ENCODE assay signal across 9 cellular contexts in genomic region chr20:31542201-31542842, GRCh38. TPM values are rescaled to one million over a fixed set of nuclear protein-coding genes. Genes with fewer than 3 reads are reported as not detected.
DNase-seq lines count a peak whose midpoint lies in the region; ATAC-seq and TF ChIP-seq lines count a peak whose summit lies in the region.
"Had no signal": no experiment of that assay in that cellular context is flagged by ENCODE, and none has a peak within 500 bp of the region (broad histone marks: within the 10 kb centered on the region; RNA-seq: fewer than 3 reads in every experiment).

No MANE protein-coding gene starts in this region.

- H4K5ac ChIP-seq in IMR-90 (ENCODE audit: low read depth, low read length), result peak overlapping the region; percentile 25; the same call in 1 of the 2 replicates

- H3K9me3 ChIP-seq in CD4-positive, CD25-positive, alpha-beta regulatory T cell (ENCODE audit: control insufficient read depth in 2 of 2, low read length in 2 of 2), result no peaks in the 10 kb centered on the region
- H3K9me3 ChIP-seq in IMR-90 (ENCODE audit: control insufficient read depth, insufficient read depth, low read length) (no peaks in the 10 kb centered on the region), osteoblast (ENCODE audit: low read depth, low read length) (no peaks in the 10 kb centered on the region)

- TF ChIP-seq CTCF in IMR-90 (conservative IDR thresholded peaks at IDR 0.05; ENCODE audit: low read depth, low read length) (no peak), osteoblast (IDR thresholded peaks at IDR 0.05; ENCODE audit: extremely low read depth, low read depth, low read length) (no peak)

- peak overlapping the region; percentile 20 to 27; a peak in 3 of 4 replicates for H4K8ac ChIP-seq in IMR-90 (ENCODE audit: low read depth in 2 of 2, low read length in 2 of 2)

- H3K9me1 ChIP-seq in IMR-90 (ENCODE audit: insufficient read depth, low read length), result peaks cover 23% of the 10 kb centered on the region

- H3K23ac ChIP-seq in IMR-90 (ENCODE audit: low read depth, low read length), result peak overlapping the region; percentile 35; the same call in 1 of the 2 replicates

- peak overlapping the region; percentile 28 for H2BK5ac ChIP-seq in IMR-90 (ENCODE audit: low read depth, low read length, poor library complexity, severe bottlenecking)

- intact Hi-C loops in IMR-90 (cut with micrococcal nuclease), result no loop called here

- CTCF ChIA-PET in IMR-90 (lab: Yijun Ruan, JAX), result no interaction called here

- no peak overlapping the region for H2AFZ ChIP-seq in IMR-90 (replicated peaks; ENCODE audit: low read length, poor library complexity)
- no peak overlapping the region for H2AFZ ChIP-seq in osteoblast (ENCODE audit: low read length)

- H3K9ac ChIP-seq in IMR-90 (ENCODE audit: low read depth, low read length), result no peak overlapping the region; the same call in 1 of the 2 replicates

- dilution Hi-C loops in IMR-90 (cut with HindIII; ENCODE audit: low sequenced_read_pairs, unreplicated experiment), result no loop called here

- peak overlapping the region; percentile 28; the same call in 1 of the 2 replicates for H3K56ac ChIP-seq in IMR-90 (ENCODE audit: extremely low read depth, insufficient read depth, low read length)

- H2BK15ac ChIP-seq in IMR-90 (ENCODE audit: low read depth, low read length), result peak overlapping the region; percentile 2; the same call in 1 of the 3 replicates

- peak overlapping the region; percentile 38 for H3K4ac ChIP-seq in IMR-90 (ENCODE audit: low read depth, low read length)

- peak in 1 of 2 donors; percentile 12 for ATAC-seq in CD4-positive, CD25-positive, alpha-beta regulatory T cell (ENCODE audit: low read depth in 2 of 2)
- ATAC-seq in IMR-90 (ENCODE audit: low read depth), result no peak

- in situ Hi-C loops in IMR-90 (cut with MboI; ENCODE audit: low sequenced_read_pairs), result no loop called here

- no peak for TF ChIP-seq RAD21 in IMR-90 (IDR thresholded peaks at IDR 0.05; ENCODE audit: low read length)

- POLR2A ChIA-PET in IMR-90 (lab: Charles Lee; ENCODE audit: unreplicated experiment), result no interaction called here

- peaks cover 17 to 46% (median 21%) of the 10 kb centered on the region in 4 donors for H3K4me1 Mint-ChIP-seq in CD4-positive, CD25-positive, alpha-beta regulatory T cell

- H3K79me1 ChIP-seq in IMR-90 (ENCODE audit: low read depth in 1 of 2, low read length in 2 of 2), result peaks cover 25 to 60% of the 10 kb centered on the region in 2 experiments

- H2BK20ac ChIP-seq in IMR-90 (ENCODE audit: low read depth, low read length), result 0 out of 2 replicates have a peak overlapping the region, but pooled peaks have one; percentile 13

- peaks cover 22% of the 10 kb centered on the region for H3K36me3 Mint-ChIP-seq in CD4-positive, CD25-positive, alpha-beta regulatory T cell

- no TSS peak for BruUV-seq in IMR-90 (replicated peaks; lab: Mats Ljungman, UMichigan)

- peak overlapping the region in 1 of 4 donors; percentile 29 for H3K4me3 Mint-ChIP-seq in CD4-positive, CD25-positive, alpha-beta regulatory T cell

- H3K27me3 Mint-ChIP-seq in CD4-positive, CD25-positive, alpha-beta regulatory T cell, result no peaks in the 10 kb centered on the region

- no peaks in the 10 kb centered on the region for H3K27me3 ChIP-seq in CD4-positive, CD25-positive, alpha-beta regulatory T cell (ENCODE audit: control insufficient read depth, insufficient read depth, low read length)
- H3K27me3 ChIP-seq in IMR-90 (ENCODE audit: control insufficient read depth, insufficient read depth, low read length), result no peaks in the 10 kb centered on the region
- H3K27me3 ChIP-seq in osteoblast (ENCODE audit: insufficient read depth, low read length), result no peaks in the 10 kb centered on the region

- H2AK9ac ChIP-seq in IMR-90 (replicated peaks; ENCODE audit: low read depth, low read length, poor library complexity), result no peak overlapping the region

- H4K20me1 ChIP-seq in IMR-90 (ENCODE audit: insufficient read depth, low read length) (0 out of 2 replicates have a peak, but pooled peaks cover 7% of the 10 kb centered on the region), osteoblast (ENCODE audit: insufficient read depth, low read length) (peaks cover 2% of the 10 kb centered on the region)

- H3K18ac ChIP-seq in IMR-90 (ENCODE audit: low read depth, low read length), result no peak overlapping the region

- H3K4me1 ChIP-seq in CD4-positive, CD25-positive, alpha-beta regulatory T cell (ENCODE audit: control insufficient read depth, insufficient read depth, low read length, poor library complexity, severe bottlenecking), result peaks cover 10% of the 10 kb centered on the region
- peaks cover 17% of the 10 kb centered on the region for H3K4me1 ChIP-seq in IMR-90 (ENCODE audit: control insufficient read depth, insufficient read depth, low read length)
- H3K4me1 ChIP-seq in osteoblast (ENCODE audit: insufficient read depth, low read length), result peaks cover 41% of the 10 kb centered on the region

- H3K4me3 ChIP-seq in CD4-positive, CD25-positive, alpha-beta regulatory T cell (ENCODE audit: low read depth, low read length), result no peak overlapping the region
- H3K4me3 ChIP-seq in IMR-90 (ENCODE audit: insufficient read depth, low read depth, low read length) (no peak overlapping the region), osteoblast (ENCODE audit: insufficient read depth, low read length) (no peak overlapping the region)

- H3K14ac ChIP-seq in IMR-90 (replicated peaks; ENCODE audit: low read depth, low read length), result no peak overlapping the region

- peak in 1 of 3 donors; percentile 53 for DNase-seq in CD4-positive, CD25-positive, alpha-beta regulatory T cell
- DNase-seq in IMR-90, result no peak
- no peak for DNase-seq in osteoblast (ENCODE audit: insufficient read length, low spot score, missing footprints)
- DNase-seq in NOMO-1 treated with dmso at 0.1 percent for 144 hours (lab: John Stamatoyannopoulos, UW; ENCODE audit: unreplicated experiment), result no peak
- DNase-seq in NCI-H1694 (lab: John Stamatoyannopoulos, UW), result no peak
- no peak for DNase-seq in pons (ENCODE audit: low spot score)
- no peak for DNase-seq in hippocampal formation (lab: John Stamatoyannopoulos, UW)
- DNase-seq: NCI-H2171 had no signal

- H2BK120ac ChIP-seq in IMR-90 (ENCODE audit: low read depth, low read length), result 0 out of 2 replicates have a peak overlapping the region, but pooled peaks have one; percentile 1

- TF ChIP-seq POLR2A in IMR-90 (IDR thresholded peaks at IDR 0.05; ENCODE audit: low read depth, low read length), result no peak

- peak overlapping the region; percentile 48; the same call in 1 of the 2 replicates for H4K91ac ChIP-seq in IMR-90 (ENCODE audit: insufficient read depth, low read depth, low read length)

- H3K36me3 ChIP-seq in CD4-positive, CD25-positive, alpha-beta regulatory T cell (ENCODE audit: control insufficient read depth, insufficient read depth, low read length), result peaks cover 35% of the 10 kb centered on the region
- H3K36me3 ChIP-seq in IMR-90 (ENCODE audit: control insufficient read depth, insufficient read depth, low read length) (peaks cover 38% of the 10 kb centered on the region), osteoblast (ENCODE audit: insufficient read depth, low read length) (peaks cover 54% of the 10 kb centered on the region)

- peaks cover 57% of the 10 kb centered on the region for H3K79me2 ChIP-seq in osteoblast (ENCODE audit: insufficient read depth, low read length)

- peak overlapping the region; percentile 84 to 90 (median 85) for H3K27ac Mint-ChIP-seq in CD4-positive, CD25-positive, alpha-beta regulatory T cell

- no peaks in the 10 kb centered on the region for H3K9me3 Mint-ChIP-seq in CD4-positive, CD25-positive, alpha-beta regulatory T cell

- peak overlapping the region; percentile 44 for H3K27ac ChIP-seq in CD4-positive, CD25-positive, alpha-beta regulatory T cell (ENCODE audit: insufficient read depth, low read length, poor library complexity, severe bottlenecking)
- peak overlapping the region; percentile 73 for H3K27ac ChIP-seq in IMR-90 (ENCODE audit: insufficient read depth, low read length)
- H3K27ac ChIP-seq in adipose tissue (ENCODE audit: low read depth, low read length), result peak overlapping the region; percentile 29
- peak overlapping the region; percentile 50 for H3K27ac ChIP-seq in osteoblast (ENCODE audit: low read depth, low read length)

- peak overlapping the region; percentile 60; the same call in 1 of the 2 replicates for H2AK5ac ChIP-seq in IMR-90 (ENCODE audit: low read depth, low read length)

- H3K4me2 ChIP-seq in IMR-90 (ENCODE audit: low read depth, low read length) (no peak overlapping the region), osteoblast (ENCODE audit: insufficient read depth, low read length) (no peak overlapping the region)

- 40% methylated on average over 1 of the region's 7 CpGs; no CpG with 5 or more reads in 1 of the 2 experiments for WGBS in IMR-90 (ENCODE audit: extremely low coverage in 2 of 2, insufficient read length in 1 of 2), 2 experiments
- WGBS in adipose tissue, 3 donors, result 70 to 77% (median 70%) methylated on average over 7 of the region's 7 CpGs

TF ChIP-seq in IMR-90, 13 proteins besides CTCF, POLR2A, EP300 and RAD21 (continues in another document):
- no peak for TF ChIP-seq SMC3 (IDR thresholded peaks at IDR 0.05; ENCODE audit: low read depth, low read length)
- TF ChIP-seq CHD1 (IDR thresholded peaks at IDR 0.05; ENCODE audit: low read depth, low read length), result no peak
- no peak for TF ChIP-seq ELK1 (IDR thresholded peaks at IDR 0.05; ENCODE audit: borderline replicate concordance, low read depth, low read length)
- no peak for TF ChIP-seq MXI1 (IDR thresholded peaks at IDR 0.05; ENCODE audit: borderline replicate concordance, low read depth, low read length)
- no peak for TF ChIP-seq NFE2L2 (IDR thresholded peaks at IDR 0.05; ENCODE audit: low read depth, low read length)
- TF ChIP-seq FOS (IDR thresholded peaks at IDR 0.05; ENCODE audit: low read depth, low read length), result no peak
- TF ChIP-seq RFX5 (IDR thresholded peaks at IDR 0.05; ENCODE audit: low read depth, low read length), result no peak
- TF ChIP-seq CEBPB (IDR thresholded peaks at IDR 0.05; ENCODE audit: low read depth, low read length), result no peak

RNA-seq across cellular contexts. Expression of gene HM13, which starts 28.1 kb away (rescaled TPM):
- total RNA-seq in CD4-positive, CD25-positive, alpha-beta regulatory T cell, result 111 TPM
- polyA plus RNA-seq in CD4-positive, CD25-positive, alpha-beta regulatory T cell, result 100 to 1,000 TPM; 119 to 142 (median 137) TPM
- total RNA-seq in IMR-90 (2012; rRNA removed) (46.7 and 53.2 TPM in 2 replicates), osteoblast (85.8 and 91.1 TPM in 2 replicates)
- polyA plus RNA-seq in IMR-90 (2012; rRNA removed) (203 and 207 TPM in 2 replicates), adipose tissue (100 to 1,000 TPM in 2 of 3 donors, 10 to 100 TPM in 1; 69.4 to 265 (median 105) TPM)
- polyA plus RNA-seq in IMR-90 (2012; cell fraction: cytosol; rRNA removed), result 159 and 176 TPM in 2 replicates
- 138 and 153 TPM in 2 replicates for polyA plus RNA-seq in IMR-90 (2012; cell fraction: nucleus; rRNA removed; ENCODE audit: low replicate concordance)
